ENCODE assay signal across 21 cellular contexts in genomic region chr2:100195942-100196341, GRCh38.
"Had no signal": no experiment of that assay in that cellular context is flagged by ENCODE, and none has a peak within 500 bp of the region (broad histone marks: within the 10 kb centered on the region; RNA-seq: fewer than 3 reads in every experiment).

No MANE protein-coding gene starts in this region.

- H3K9me3 Mint-ChIP-seq: activated CD8-positive, alpha-beta T cell treated with anti-CD3 and anti-CD28 coated beads for 36 hours; activated naive CD4-positive, alpha-beta T cell treated with anti-CD3 and anti-CD28 coated beads for 36 hours; activated T-helper 2 cell treated with anti-CD3 and anti-CD28 coated beads, Interferon-gamma antibody, Interleukin-2, Interleukin-4, amounts not matched to agents 10 μg/mL and 5 μg/mL and 100 μg/mL, durations not matched to agents 14 hours and 24 hours and 36 hours; central memory CD8-positive, alpha-beta T cell; natural killer cell treated with Interleukin-12 subunit alpha and Interleukin-12 subunit beta and Interleukin-15 and Interleukin-18, amount 100 ng/mL, for 72 hours; stimulated activated memory B cell treated with anti-CD40 and anti-IgM and Interleukin-4, amounts not matched to agents 10 μg/mL and 1 μg/mL and 100 μg/mL, for 72 hours had no signal

- H3K4me1 Mint-ChIP-seq: activated CD4-positive, alpha-beta T cell treated with anti-CD3 and anti-CD28 coated beads for 36 hours; central memory CD8-positive, alpha-beta T cell; stimulated activated memory B cell treated with anti-CD40 and anti-IgM and Interleukin-4, amounts not matched to agents 10 μg/mL and 1 μg/mL and 100 μg/mL, for 72 hours had no signal

- H3K27me3 ChIP-seq: spleen, testis had no signal

- H3K4me3 Mint-ChIP-seq: activated CD4-positive, alpha-beta T cell treated with anti-CD3 and anti-CD28 coated beads for 36 hours; activated CD8-positive, alpha-beta T cell treated with anti-CD3 and anti-CD28 coated beads for 36 hours; activated naive CD4-positive, alpha-beta T cell treated with anti-CD3 and anti-CD28 coated beads for 36 hours; central memory CD8-positive, alpha-beta T cell; mesothelial cell of epicardium; natural killer cell treated with Interleukin-12 subunit alpha and Interleukin-12 subunit beta and Interleukin-15 and Interleukin-18, amount 100 ng/mL, for 72 hours; stimulated activated memory B cell treated with anti-CD40 and anti-IgM and Interleukin-4, amounts not matched to agents 10 μg/mL and 1 μg/mL and 100 μg/mL, for 72 hours had no signal

- H3K27me3 Mint-ChIP-seq: activated CD8-positive, alpha-beta T cell treated with anti-CD3 and anti-CD28 coated beads for 36 hours had no signal

- H3K36me3 Mint-ChIP-seq: mesothelial cell of epicardium; natural killer cell treated with Interleukin-12 subunit alpha and Interleukin-12 subunit beta and Interleukin-15 and Interleukin-18, amount 100 ng/mL, for 72 hours; stimulated activated memory B cell treated with anti-CD40 and anti-IgM and Interleukin-4, amounts not matched to agents 10 μg/mL and 1 μg/mL and 100 μg/mL, for 72 hours had no signal

- H3K36me3 ChIP-seq: spleen had no signal

- H3K9me3 ChIP-seq: spleen, testis had no signal

- DNase-seq: activated CD4-positive, alpha-beta T cell treated with anti-CD3 and anti-CD28 coated beads for 36 hours; activated CD8-positive, alpha-beta T cell treated with anti-CD3 and anti-CD28 coated beads for 36 hours; activated naive CD4-positive, alpha-beta T cell treated with anti-CD3 and anti-CD28 coated beads for 36 hours; activated T-cell treated with anti-CD3 and anti-CD28 coated beads, Interleukin-2, amount 50 U/mL, for 1 hour; anterior cingulate cortex; cortex of kidney; effector CD8-positive, alpha-beta T cell; hippocampal formation; left cardiac atrium; nucleus accumbens; posterior cingulate gyrus; spleen; stimulated activated CD4-positive, alpha-beta T cell treated with anti-CD3 and anti-CD28 coated beads, Interleukin-4, amount 100 ng/mL, for 4 hours; testis had no signal

- ATAC-seq: activated CD4-positive, alpha-beta T cell treated with anti-CD3 and anti-CD28 coated beads for 36 hours; activated CD8-positive, alpha-beta T cell treated with anti-CD3 and anti-CD28 coated beads for 36 hours; esophagus mucosa; left cardiac atrium; natural killer cell treated with Interleukin-12 subunit alpha and Interleukin-12 subunit beta and Interleukin-15 and Interleukin-18, amount 100 ng/mL, for 72 hours; stimulated activated memory B cell treated with anti-CD40 and anti-IgM and Interleukin-4, amounts not matched to agents 10 μg/mL and 1 μg/mL and 100 μg/mL, for 72 hours had no signal

- H3K4me3 ChIP-seq: lung, spleen, testis had no signal

- H3K27ac Mint-ChIP-seq: activated CD4-positive, alpha-beta T cell treated with anti-CD3 and anti-CD28 coated beads for 36 hours; activated CD8-positive, alpha-beta T cell treated with anti-CD3 and anti-CD28 coated beads for 36 hours; activated naive CD4-positive, alpha-beta T cell treated with anti-CD3 and anti-CD28 coated beads for 36 hours; activated T-helper 2 cell treated with anti-CD3 and anti-CD28 coated beads, Interferon-gamma antibody, Interleukin-2, Interleukin-4, amounts not matched to agents 10 μg/mL and 5 μg/mL and 100 μg/mL, durations not matched to agents 14 hours and 24 hours and 36 hours; mesothelial cell of epicardium; natural killer cell treated with Interleukin-12 subunit alpha and Interleukin-12 subunit beta and Interleukin-15 and Interleukin-18, amount 100 ng/mL, for 72 hours had no signal
